Comparison of ENCODE assay signal across 1 cellular context in genomic region chr2:9205963-9206948, GRCh38.
TF ChIP-seq lines count a peak whose summit lies in the region.

ASAP2 (plus strand) TSS chr2:9206812; CDS start chr2:9207105, 293 bp downstream.

TF ChIP-seq in HepG2, 621 proteins besides CTCF, POLR2A, EP300 and RAD21 (continued from another document and continues in another):
- TF ChIP-seq, protein P1, sequence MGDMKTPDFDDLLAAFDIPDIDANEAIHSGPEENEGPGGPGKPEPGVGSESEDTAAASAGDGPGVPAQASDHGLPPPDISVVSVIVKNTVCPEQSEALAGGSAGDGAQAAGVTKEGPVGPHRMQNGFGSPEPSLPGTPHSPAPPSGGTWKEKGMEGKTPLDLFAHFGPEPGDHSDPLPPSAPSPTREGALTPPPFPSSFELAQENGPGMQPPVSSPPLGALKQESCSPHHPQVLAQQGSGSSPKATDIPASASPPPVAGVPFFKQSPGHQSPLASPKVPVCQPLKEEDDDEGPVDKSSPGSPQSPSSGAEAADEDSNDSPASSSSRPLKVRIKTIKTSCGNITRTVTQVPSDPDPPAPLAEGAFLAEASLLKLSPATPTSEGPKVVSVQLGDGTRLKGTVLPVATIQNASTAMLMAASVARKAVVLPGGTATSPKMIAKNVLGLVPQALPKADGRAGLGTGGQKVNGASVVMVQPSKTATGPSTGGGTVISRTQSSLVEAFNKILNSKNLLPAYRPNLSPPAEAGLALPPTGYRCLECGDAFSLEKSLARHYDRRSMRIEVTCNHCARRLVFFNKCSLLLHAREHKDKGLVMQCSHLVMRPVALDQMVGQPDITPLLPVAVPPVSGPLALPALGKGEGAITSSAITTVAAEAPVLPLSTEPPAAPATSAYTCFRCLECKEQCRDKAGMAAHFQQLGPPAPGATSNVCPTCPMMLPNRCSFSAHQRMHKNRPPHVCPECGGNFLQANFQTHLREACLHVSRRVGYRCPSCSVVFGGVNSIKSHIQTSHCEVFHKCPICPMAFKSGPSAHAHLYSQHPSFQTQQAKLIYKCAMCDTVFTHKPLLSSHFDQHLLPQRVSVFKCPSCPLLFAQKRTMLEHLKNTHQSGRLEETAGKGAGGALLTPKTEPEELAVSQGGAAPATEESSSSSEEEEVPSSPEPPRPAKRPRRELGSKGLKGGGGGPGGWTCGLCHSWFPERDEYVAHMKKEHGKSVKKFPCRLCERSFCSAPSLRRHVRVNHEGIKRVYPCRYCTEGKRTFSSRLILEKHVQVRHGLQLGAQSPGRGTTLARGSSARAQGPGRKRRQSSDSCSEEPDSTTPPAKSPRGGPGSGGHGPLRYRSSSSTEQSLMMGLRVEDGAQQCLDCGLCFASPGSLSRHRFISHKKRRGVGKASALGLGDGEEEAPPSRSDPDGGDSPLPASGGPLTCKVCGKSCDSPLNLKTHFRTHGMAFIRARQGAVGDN (CRISPR knock-in tag; IDR thresholded peaks at IDR 0.05) = peak; percentile 64
- TF ChIP-seq, protein P2, sequence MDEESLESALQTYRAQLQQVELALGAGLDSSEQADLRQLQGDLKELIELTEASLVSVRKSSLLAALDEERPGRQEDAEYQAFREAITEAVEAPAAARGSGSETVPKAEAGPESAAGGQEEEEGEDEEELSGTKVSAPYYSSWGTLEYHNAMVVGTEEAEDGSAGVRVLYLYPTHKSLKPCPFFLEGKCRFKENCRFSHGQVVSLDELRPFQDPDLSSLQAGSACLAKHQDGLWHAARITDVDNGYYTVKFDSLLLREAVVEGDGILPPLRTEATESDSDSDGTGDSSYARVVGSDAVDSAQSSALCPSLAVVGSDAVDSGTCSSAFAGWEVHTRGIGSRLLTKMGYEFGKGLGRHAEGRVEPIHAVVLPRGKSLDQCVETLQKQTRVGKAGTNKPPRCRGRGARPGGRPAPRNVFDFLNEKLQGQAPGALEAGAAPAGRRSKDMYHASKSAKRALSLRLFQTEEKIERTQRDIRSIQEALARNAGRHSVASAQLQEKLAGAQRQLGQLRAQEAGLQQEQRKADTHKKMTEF (CRISPR knock-in tag; IDR thresholded peaks at IDR 0.05) = peak; percentile 46; the same call in 1 of the 2 replicates
- TF ChIP-seq ZMYM3 (CRISPR knock-in tag; IDR thresholded peaks at IDR 0.05) (peak; percentile 41; the same call in 1 of the 2 replicates), THAP11 (CRISPR knock-in tag; IDR thresholded peaks at IDR 0.05) (peak; percentile 38; the same call in 1 of the 2 replicates), ZBTB49 (CRISPR knock-in tag; IDR thresholded peaks at IDR 0.05; ENCODE audit: borderline replicate concordance) (no peak), SAP130 (CRISPR knock-in tag; IDR thresholded peaks at IDR 0.05; ENCODE audit: low read depth) (peak; percentile 77), ZMYM4 (CRISPR knock-in tag; IDR thresholded peaks at IDR 0.05) (peak; percentile 52; the same call in 1 of the 2 replicates), SP5 (CRISPR knock-in tag; IDR thresholded peaks at IDR 0.05; ENCODE audit: borderline replicate concordance, low read depth) (peak; percentile 22; the same call in 1 of the 2 replicates), ATF2 (CRISPR knock-in tag; IDR thresholded peaks at IDR 0.05) (peak; percentile 17; the same call in 1 of the 2 replicates), NR3C1 (CRISPR knock-in tag; IDR thresholded peaks at IDR 0.05) (no peak), ZNF562 (CRISPR knock-in tag; IDR thresholded peaks at IDR 0.05; ENCODE audit: borderline replicate concordance) (no peak), GTF3A (CRISPR knock-in tag; conservative IDR thresholded peaks at IDR 0.05) (no peak), CCDC6 (CRISPR knock-in tag; IDR thresholded peaks at IDR 0.05) (peak; percentile 67), CAMTA2 (CRISPR knock-in tag; IDR thresholded peaks at IDR 0.05; ENCODE audit: borderline replicate concordance) (no peak), ZNF746 (CRISPR knock-in tag; IDR thresholded peaks at IDR 0.05) (no peak), RAD51 (IDR thresholded peaks at IDR 0.05; ENCODE audit: borderline replicate concordance) (no peak), ZSCAN12 (CRISPR knock-in tag; IDR thresholded peaks at IDR 0.05) (no peak), ZNF362 (CRISPR knock-in tag; IDR thresholded peaks at IDR 0.05; ENCODE audit: borderline replicate concordance) (peak; percentile 20; the same call in 1 of the 2 replicates), ZNF124 (CRISPR knock-in tag; IDR thresholded peaks at IDR 0.05) (0 out of 2 replicates have a peak, but pooled peaks have one; percentile 26), ZNF12 (CRISPR knock-in tag; IDR thresholded peaks at IDR 0.05) (peak; percentile 40; the same call in 1 of the 2 replicates), TMF1 (CRISPR knock-in tag; IDR thresholded peaks at IDR 0.05; ENCODE audit: low read depth) (peak; percentile 45)
- TF ChIP-seq, protein P3, sequence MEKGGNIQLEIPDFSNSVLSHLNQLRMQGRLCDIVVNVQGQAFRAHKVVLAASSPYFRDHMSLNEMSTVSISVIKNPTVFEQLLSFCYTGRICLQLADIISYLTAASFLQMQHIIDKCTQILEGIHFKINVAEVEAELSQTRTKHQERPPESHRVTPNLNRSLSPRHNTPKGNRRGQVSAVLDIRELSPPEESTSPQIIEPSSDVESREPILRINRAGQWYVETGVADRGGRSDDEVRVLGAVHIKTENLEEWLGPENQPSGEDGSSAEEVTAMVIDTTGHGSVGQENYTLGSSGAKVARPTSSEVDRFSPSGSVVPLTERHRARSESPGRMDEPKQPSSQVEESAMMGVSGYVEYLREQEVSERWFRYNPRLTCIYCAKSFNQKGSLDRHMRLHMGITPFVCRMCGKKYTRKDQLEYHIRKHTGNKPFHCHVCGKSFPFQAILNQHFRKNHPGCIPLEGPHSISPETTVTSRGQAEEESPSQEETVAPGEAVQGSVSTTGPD (CRISPR knock-in tag; IDR thresholded peaks at IDR 0.05) = no peak
- TF ChIP-seq, protein P4, sequence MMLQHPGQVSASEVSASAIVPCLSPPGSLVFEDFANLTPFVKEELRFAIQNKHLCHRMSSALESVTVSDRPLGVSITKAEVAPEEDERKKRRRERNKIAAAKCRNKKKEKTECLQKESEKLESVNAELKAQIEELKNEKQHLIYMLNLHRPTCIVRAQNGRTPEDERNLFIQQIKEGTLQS (CRISPR knock-in tag; IDR thresholded peaks at IDR 0.05) = no peak
- TF ChIP-seq, protein P5, sequence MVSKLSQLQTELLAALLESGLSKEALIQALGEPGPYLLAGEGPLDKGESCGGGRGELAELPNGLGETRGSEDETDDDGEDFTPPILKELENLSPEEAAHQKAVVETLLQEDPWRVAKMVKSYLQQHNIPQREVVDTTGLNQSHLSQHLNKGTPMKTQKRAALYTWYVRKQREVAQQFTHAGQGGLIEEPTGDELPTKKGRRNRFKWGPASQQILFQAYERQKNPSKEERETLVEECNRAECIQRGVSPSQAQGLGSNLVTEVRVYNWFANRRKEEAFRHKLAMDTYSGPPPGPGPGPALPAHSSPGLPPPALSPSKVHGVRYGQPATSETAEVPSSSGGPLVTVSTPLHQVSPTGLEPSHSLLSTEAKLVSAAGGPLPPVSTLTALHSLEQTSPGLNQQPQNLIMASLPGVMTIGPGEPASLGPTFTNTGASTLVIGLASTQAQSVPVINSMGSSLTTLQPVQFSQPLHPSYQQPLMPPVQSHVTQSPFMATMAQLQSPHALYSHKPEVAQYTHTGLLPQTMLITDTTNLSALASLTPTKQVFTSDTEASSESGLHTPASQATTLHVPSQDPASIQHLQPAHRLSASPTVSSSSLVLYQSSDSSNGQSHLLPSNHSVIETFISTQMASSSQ (IDR thresholded peaks at IDR 0.05; ENCODE audit: low read depth) = no peak
- TF ChIP-seq, protein P5 (CRISPR knock-in tag; IDR thresholded peaks at IDR 0.05; ENCODE audit: borderline replicate concordance) = no peak
- TF ChIP-seq, protein P6, sequence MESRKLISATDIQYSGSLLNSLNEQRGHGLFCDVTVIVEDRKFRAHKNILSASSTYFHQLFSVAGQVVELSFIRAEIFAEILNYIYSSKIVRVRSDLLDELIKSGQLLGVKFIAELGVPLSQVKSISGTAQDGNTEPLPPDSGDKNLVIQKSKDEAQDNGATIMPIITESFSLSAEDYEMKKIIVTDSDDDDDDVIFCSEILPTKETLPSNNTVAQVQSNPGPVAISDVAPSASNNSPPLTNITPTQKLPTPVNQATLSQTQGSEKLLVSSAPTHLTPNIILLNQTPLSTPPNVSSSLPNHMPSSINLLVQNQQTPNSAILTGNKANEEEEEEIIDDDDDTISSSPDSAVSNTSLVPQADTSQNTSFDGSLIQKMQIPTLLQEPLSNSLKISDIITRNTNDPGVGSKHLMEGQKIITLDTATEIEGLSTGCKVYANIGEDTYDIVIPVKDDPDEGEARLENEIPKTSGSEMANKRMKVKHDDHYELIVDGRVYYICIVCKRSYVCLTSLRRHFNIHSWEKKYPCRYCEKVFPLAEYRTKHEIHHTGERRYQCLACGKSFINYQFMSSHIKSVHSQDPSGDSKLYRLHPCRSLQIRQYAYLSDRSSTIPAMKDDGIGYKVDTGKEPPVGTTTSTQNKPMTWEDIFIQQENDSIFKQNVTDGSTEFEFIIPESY (CRISPR knock-in tag; IDR thresholded peaks at IDR 0.05) = peak; percentile 58; the same call in 1 of the 2 replicates
- TF ChIP-seq, protein P7, sequence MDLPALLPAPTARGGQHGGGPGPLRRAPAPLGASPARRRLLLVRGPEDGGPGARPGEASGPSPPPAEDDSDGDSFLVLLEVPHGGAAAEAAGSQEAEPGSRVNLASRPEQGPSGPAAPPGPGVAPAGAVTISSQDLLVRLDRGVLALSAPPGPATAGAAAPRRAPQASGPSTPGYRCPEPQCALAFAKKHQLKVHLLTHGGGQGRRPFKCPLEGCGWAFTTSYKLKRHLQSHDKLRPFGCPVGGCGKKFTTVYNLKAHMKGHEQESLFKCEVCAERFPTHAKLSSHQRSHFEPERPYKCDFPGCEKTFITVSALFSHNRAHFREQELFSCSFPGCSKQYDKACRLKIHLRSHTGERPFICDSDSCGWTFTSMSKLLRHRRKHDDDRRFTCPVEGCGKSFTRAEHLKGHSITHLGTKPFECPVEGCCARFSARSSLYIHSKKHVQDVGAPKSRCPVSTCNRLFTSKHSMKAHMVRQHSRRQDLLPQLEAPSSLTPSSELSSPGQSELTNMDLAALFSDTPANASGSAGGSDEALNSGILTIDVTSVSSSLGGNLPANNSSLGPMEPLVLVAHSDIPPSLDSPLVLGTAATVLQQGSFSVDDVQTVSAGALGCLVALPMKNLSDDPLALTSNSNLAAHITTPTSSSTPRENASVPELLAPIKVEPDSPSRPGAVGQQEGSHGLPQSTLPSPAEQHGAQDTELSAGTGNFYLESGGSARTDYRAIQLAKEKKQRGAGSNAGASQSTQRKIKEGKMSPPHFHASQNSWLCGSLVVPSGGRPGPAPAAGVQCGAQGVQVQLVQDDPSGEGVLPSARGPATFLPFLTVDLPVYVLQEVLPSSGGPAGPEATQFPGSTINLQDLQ (CRISPR knock-in tag; IDR thresholded peaks at IDR 0.05) = 0 out of 2 replicates have a peak, but pooled peaks have one; percentile 72
- TF ChIP-seq, protein P8, sequence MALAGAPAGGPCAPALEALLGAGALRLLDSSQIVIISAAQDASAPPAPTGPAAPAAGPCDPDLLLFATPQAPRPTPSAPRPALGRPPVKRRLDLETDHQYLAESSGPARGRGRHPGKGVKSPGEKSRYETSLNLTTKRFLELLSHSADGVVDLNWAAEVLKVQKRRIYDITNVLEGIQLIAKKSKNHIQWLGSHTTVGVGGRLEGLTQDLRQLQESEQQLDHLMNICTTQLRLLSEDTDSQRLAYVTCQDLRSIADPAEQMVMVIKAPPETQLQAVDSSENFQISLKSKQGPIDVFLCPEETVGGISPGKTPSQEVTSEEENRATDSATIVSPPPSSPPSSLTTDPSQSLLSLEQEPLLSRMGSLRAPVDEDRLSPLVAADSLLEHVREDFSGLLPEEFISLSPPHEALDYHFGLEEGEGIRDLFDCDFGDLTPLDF (CRISPR knock-in tag; IDR thresholded peaks at IDR 0.05) = 0 out of 2 replicates have a peak, but pooled peaks have one; percentile 44
- TF ChIP-seq, protein P9, sequence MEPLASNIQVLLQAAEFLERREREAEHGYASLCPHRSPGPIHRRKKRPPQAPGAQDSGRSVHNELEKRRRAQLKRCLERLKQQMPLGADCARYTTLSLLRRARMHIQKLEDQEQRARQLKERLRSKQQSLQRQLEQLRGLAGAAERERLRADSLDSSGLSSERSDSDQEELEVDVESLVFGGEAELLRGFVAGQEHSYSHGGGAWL (CRISPR knock-in tag; IDR thresholded peaks at IDR 0.05) = 0 out of 2 replicates have a peak, but pooled peaks have one; percentile 19
